16 cellular contexts compared by ENCODE assay signal in genomic region chr1:56187410-56187809, GRCh38.
A peak's percentile ranks its signal among the peaks of the same experiment; 100 is the strongest.
DNase-seq lines count a peak whose midpoint lies in the region; ATAC-seq, FAIRE-seq and TF ChIP-seq lines count a peak whose summit lies in the region.
"Had no signal": no experiment of that assay in that cellular context is flagged by ENCODE, and none has a peak within 500 bp of the region (broad histone marks: within the 10 kb centered on the region; RNA-seq: fewer than 3 reads in every experiment).

No MANE protein-coding gene starts in this region.

- H3K9ac ChIP-seq in GM12878 (ENCODE audit: control insufficient read depth, insufficient read depth, low read length), result no peak overlapping the region
- H3K9ac ChIP-seq in MM.1S (ENCODE audit: low read length), result no peak overlapping the region
- H3K9ac ChIP-seq: BLaER1, GM23248 had no signal

- CTCF ChIA-PET in GM12878 (lab: Yijun Ruan, JAX), result interaction anchor here (0.8 to 5.4 kb wide), 9 partner anchors 10 to 396 kb away, joined by 3 to 38 read pairs (median 6); no protein-coding TSS in a partner anchor

- SMC1A ChIA-PET in GM12878 (lab: Charles Lee; ENCODE audit: uncharacterized antibody, unreplicated experiment), result interaction anchor here (0.6 to 5.6 kb wide), 14 partner anchors 10 to 397 kb away, joined by 3 to 55 read pairs (median 4); no protein-coding TSS in a partner anchor

- ATAC-seq in Right ventricle myocardium inferior, result peak; percentile 38
- no peak for ATAC-seq in heart left ventricle
- ATAC-seq in GM12878, result no peak
- ATAC-seq: HCT116 had no signal

- TF ChIP-seq CTCF in heart left ventricle (IDR thresholded peaks at IDR 0.05), result no peak
- TF ChIP-seq CTCF in GM12878 (IDR thresholded peaks at IDR 0.05 in 2 of 3, conservative IDR thresholded peaks at IDR 0.05 in 1 of 3; ENCODE audit: control insufficient read depth in 2 of 3, extremely low read depth in 1 of 3, insufficient read depth in 1 of 3, low read depth in 3 of 3, low read length in 3 of 3), result no peak
- TF ChIP-seq CTCF in nephron (IDR thresholded peaks at IDR 0.05; ENCODE audit: unreplicated experiment in 3 of 3), result no peak
- no peak for TF ChIP-seq CTCF in MM.1S (IDR thresholded peaks at IDR 0.05; ENCODE audit: low read length)

- peak; percentile 7 for FAIRE-seq in GM12878 (lab: Jason Lieb, UNC)
- FAIRE-seq: H54 had no signal

- TF ChIP-seq POLR2A in heart left ventricle (IDR thresholded peaks at IDR 0.05) (no peak), GM12878 (IDR thresholded peaks at IDR 0.05; ENCODE audit: low read depth, low read length) (no peak)

- H3K27ac Mint-ChIP-seq in nephron, result peak overlapping the region; percentile 53 to 80 (median 54)

- H3K27me3 ChIP-seq in heart left ventricle (no peaks in the 10 kb centered on the region), GM12878 (replicated peaks in 1 of 2; ENCODE audit: control insufficient read depth in 2 of 2, insufficient read depth in 2 of 2, low read length in 1 of 2) (no peaks in the 10 kb centered on the region), MM.1S (replicated peaks; ENCODE audit: insufficient read depth, low read length) (no peaks in the 10 kb centered on the region)
- H3K27me3 ChIP-seq: BLaER1 had no signal

- no peaks in the 10 kb centered on the region for H3F3A ChIP-seq in MM.1S (ENCODE audit: insufficient read depth, low read length)

- H3K27ac ChIP-seq in heart left ventricle, result no peak overlapping the region
- H3K27ac ChIP-seq in GM12878 (ENCODE audit: control insufficient read depth, insufficient read depth), result no peak overlapping the region
- no peak overlapping the region for H3K27ac ChIP-seq in MM.1S (ENCODE audit: low read length)
- H3K27ac ChIP-seq: BLaER1, GM23248, HL-60 had no signal

- no peaks in the 10 kb centered on the region for H3K9me3 Mint-ChIP-seq in nephron

- in situ Hi-C loops in GM12878 (cut with MboI), result no loop called here

- RAD21 ChIA-PET in GM12878 (lab: Charles Lee; ENCODE audit: unreplicated experiment), result interaction anchor here (1.1 to 1.4 kb wide), 4 partner anchors 10 to 54 kb away, joined by 3 to 5 read pairs (median 4); no protein-coding TSS in a partner anchor

- H3K36me3 ChIP-seq in heart left ventricle (no peaks in the 10 kb centered on the region), GM12878 (ENCODE audit: control insufficient read depth in 2 of 2, insufficient read depth in 2 of 2, low read length in 1 of 2) (no peaks in the 10 kb centered on the region), MM.1S (replicated peaks; ENCODE audit: insufficient read depth, low read length) (no peaks in the 10 kb centered on the region)
- H3K36me3 ChIP-seq: BLaER1 had no signal

- H3K4me3 Mint-ChIP-seq in nephron, result no peak overlapping the region

- no TSS peak for BruUV-seq in GM12878 (replicated peaks; lab: Mats Ljungman, UMichigan)

- peaks cover 6% of the 10 kb centered on the region for H3K27me3 Mint-ChIP-seq in nephron (ENCODE audit: low read depth)

- H3K4me1 Mint-ChIP-seq in nephron, result peaks cover 50% of the 10 kb centered on the region

- TF ChIP-seq EP300 in GM12878 (IDR thresholded peaks at IDR 0.05; ENCODE audit: borderline replicate concordance in 1 of 2, control insufficient read depth in 1 of 2, low read depth in 2 of 2, low read length in 2 of 2), result no peak

- no peak overlapping the region for H3K4me2 ChIP-seq in GM12878 (ENCODE audit: control insufficient read depth, insufficient read depth)
- H3K4me2 ChIP-seq in MM.1S (ENCODE audit: low read depth, low read length), result no peak overlapping the region
- H3K4me2 ChIP-seq: BLaER1 had no signal

- no peaks in the 10 kb centered on the region for H3K9me2 ChIP-seq in MM.1S (replicated peaks; ENCODE audit: insufficient read depth, low read length)

- H2AFZ ChIP-seq in GM12878 (ENCODE audit: control insufficient read depth, low read depth, low read length), result no peak overlapping the region
- no peak overlapping the region for H2AFZ ChIP-seq in MM.1S (ENCODE audit: low read length)
- H2AFZ ChIP-seq: GM23248 had no signal

- DNase-seq in Right ventricle myocardium inferior (ENCODE audit: missing footprints) (no peak), heart left ventricle (no peak), NCI-H2171 treated with DMSO at 0.1 percent for 48 hours (lab: John Stamatoyannopoulos, UW) (peak; percentile 52), GM12878 (ENCODE audit: low read depth, low spot score) (no peak), MM.1S (no peak), HPDE6-E6E7 (ENCODE audit: extremely low spot score) (no peak)
- DNase-seq: 8988T, AML-193, DMS53, GF-D8, GM23248 had no signal

- POLR2A ChIA-PET in GM12878 (lab: Charles Lee), result interaction anchor here (1.1 to 2.2 kb wide), 3 partner anchors 8 to 36 kb away, joined by 3 to 6 read pairs (median 3); no protein-coding TSS in a partner anchor

- H3K79me2 ChIP-seq in GM12878 (ENCODE audit: control insufficient read depth, insufficient read depth, low read length) (no peaks in the 10 kb centered on the region), MM.1S (ENCODE audit: low read length) (no peaks in the 10 kb centered on the region)

- H4K20me1 ChIP-seq in GM12878 (ENCODE audit: control insufficient read depth, insufficient read depth), result no peaks in the 10 kb centered on the region
- no peaks in the 10 kb centered on the region for H4K20me1 ChIP-seq in MM.1S (ENCODE audit: insufficient read depth, low read length)
- H4K20me1 ChIP-seq: BLaER1 had no signal

- no peaks in the 10 kb centered on the region for H3K9me3 ChIP-seq in heart left ventricle
- no peaks in the 10 kb centered on the region for H3K9me3 ChIP-seq in GM12878 (replicated peaks; ENCODE audit: control insufficient read depth, insufficient read depth, low read length)
- H3K9me3 ChIP-seq in MM.1S (replicated peaks; ENCODE audit: insufficient read depth, low read length), result no peaks in the 10 kb centered on the region
- H3K9me3 ChIP-seq: BLaER1 had no signal

- 68 to 85% (median 71%) methylated on average over 1 of the region's 1 CpG for WGBS in heart left ventricle, 4 donors
- 0% methylated on average over 1 of the region's 1 CpG for WGBS in GM12878 (ENCODE audit: insufficient coverage, insufficient replicate concordance, low lambda C conversion rate, missing lambda C conversion rate)

- no peaks in the 10 kb centered on the region for H3K36me3 Mint-ChIP-seq in nephron (ENCODE audit: low read depth)

- no peak for TF ChIP-seq RAD21 in GM12878 (IDR thresholded peaks at IDR 0.05; ENCODE audit: insufficient read depth, low read depth, low read length)

- H3K4me3 ChIP-seq in heart left ventricle (no peak overlapping the region), GM12878 (no peak overlapping the region), MM.1S (ENCODE audit: low read length) (no peak overlapping the region)
- H3K4me3 ChIP-seq: BLaER1, GM23248 had no signal

- H3K4me1 ChIP-seq in heart left ventricle (peaks cover 0 to 20% (median 11%) of the 10 kb centered on the region in 12 donors), GM12878 (ENCODE audit: control insufficient read depth, insufficient read depth, low read length) (no peaks in the 10 kb centered on the region), MM.1S (ENCODE audit: low read length) (no peaks in the 10 kb centered on the region)
- H3K4me1 ChIP-seq: BLaER1 had no signal

- intact Hi-C loops in Right ventricle myocardium inferior (cut with DNase I) (loop anchor here (5.0 kb wide), 1 partner anchor 390 kb away; the partner anchor contains the start of gene PLPP3), heart left ventricle (cut with DNase I) (loop anchor here in 2 of 10 donors (5.0 to 10.0 kb wide), 2 partner anchors 35 to 227 kb away; no protein-coding TSS in a partner anchor), GM12878 (cut with micrococcal nuclease; ENCODE audit: unreplicated experiment) (no loop called here)

TF ChIP-seq in GM12878, 131 proteins besides CTCF, POLR2A, EP300 and RAD21:
- TF ChIP-seq ZNF217 (IDR thresholded peaks at IDR 0.05), result no peak
- no peak for TF ChIP-seq MEF2B (IDR thresholded peaks at IDR 0.05; ENCODE audit: partially characterized antibody, poor library complexity, severe bottlenecking)
- TF ChIP-seq RELB (IDR thresholded peaks at IDR 0.05; ENCODE audit: low read depth), result no peak
- TF ChIP-seq TARDBP (IDR thresholded peaks at IDR 0.05; ENCODE audit: borderline replicate concordance), result no peak
TF ChIP-seq in GM12878: peak in this region for 0.
